33 cellular contexts compared by ENCODE assay signal in genomic region chr15:43214169-43214568, GRCh38. TPM values are rescaled to one million over a fixed set of nuclear protein-coding genes. Genes with fewer than 3 reads are reported as not detected.
"Had no signal": no experiment of that assay in that cellular context is flagged by ENCODE, and none has a peak within 500 bp of the region (broad histone marks: within the 10 kb centered on the region; RNA-seq: fewer than 3 reads in every experiment).

No MANE protein-coding gene starts in this region.

- H3K4me3 ChIP-seq: esophagus squamous epithelium, lung, prostate gland, right atrium auricular region, smooth muscle cell, testis, tibial nerve, upper lobe of left lung had no signal

- H3K4me2 ChIP-seq: smooth muscle cell had no signal

- H3K4me1 Mint-ChIP-seq: memory B cell; stimulated activated memory B cell treated with anti-CD40 and anti-IgM and Interleukin-4, amounts not matched to agents 10 μg/mL and 1 μg/mL and 100 μg/mL, for 72 hours had no signal

- H3K27ac ChIP-seq: esophagus squamous epithelium, prostate gland, right atrium auricular region, testis, tibial nerve, upper lobe of left lung had no signal

- ATAC-seq: left lobe of liver; natural killer cell; stimulated activated memory B cell treated with anti-CD40 and anti-IgM and Interleukin-4, amounts not matched to agents 10 μg/mL and 1 μg/mL and 100 μg/mL, for 72 hours; stimulated activated naive CD8-positive, alpha-beta T cell treated with anti-CD3 and anti-CD28 coated beads, Interleukin-15, Interleukin-2, amounts not matched to agents 100 U/mL and 50 U/mL, for 24 hours had no signal

- H3K36me3 Mint-ChIP-seq: memory B cell; natural killer cell; stimulated activated memory B cell treated with anti-CD40 and anti-IgM and Interleukin-4, amounts not matched to agents 10 μg/mL and 1 μg/mL and 100 μg/mL, for 72 hours had no signal

- H3K27ac Mint-ChIP-seq: dendritic cell treated with granulocyte-macrophage colony-stimulating factor and Interleukin-4, amounts not matched to agents 40 ng/mL and 50 ng/mL, for 4 days; memory B cell; natural killer cell; stimulated activated memory B cell treated with anti-CD40 and anti-IgM and Interleukin-4, amounts not matched to agents 10 μg/mL and 1 μg/mL and 100 μg/mL, for 72 hours had no signal

- FAIRE-seq: colon, endometrium, kidney, urothelium cell line had no signal

- H3K4me1 ChIP-seq: prostate gland, testis, tibial nerve, upper lobe of left lung had no signal

- H3K9me3 Mint-ChIP-seq: natural killer cell; neural crest cell; stimulated activated memory B cell treated with anti-CD40 and anti-IgM and Interleukin-4, amounts not matched to agents 10 μg/mL and 1 μg/mL and 100 μg/mL, for 72 hours had no signal

- H3K27me3 ChIP-seq: right atrium auricular region, testis, tibial nerve had no signal

- H3K9me3 ChIP-seq: esophagus squamous epithelium, prostate gland, right atrium auricular region, testis, upper lobe of left lung had no signal

- H3K4me3 Mint-ChIP-seq: dendritic cell treated with granulocyte-macrophage colony-stimulating factor and Interleukin-4, amounts not matched to agents 40 ng/mL and 50 ng/mL, for 4 days; memory B cell; natural killer cell; neural crest cell; stimulated activated memory B cell treated with anti-CD40 and anti-IgM and Interleukin-4, amounts not matched to agents 10 μg/mL and 1 μg/mL and 100 μg/mL, for 72 hours had no signal

- DNase-seq: effector CD8-positive, alpha-beta T cell; erythroblast; esophagus squamous epithelium; foreskin melanocyte; glutamatergic neuron; hypothalamus; kidney; natural killer cell; nucleus accumbens; stimulated activated CD4-positive, alpha-beta T cell treated with anti-CD3 and anti-CD28 coated beads, Interleukin-12 subunit alpha, Interleukin-12 subunit beta, amount 100 ng/mL, for 4 hours; stimulated activated CD4-positive, alpha-beta T cell treated with anti-CD3 and anti-CD28 coated beads, Interleukin-1b, Interleukin-23, amount 100 ng/mL, for 48 hours; stimulated activated CD4-positive, alpha-beta T cell treated with anti-CD3 and anti-CD28 coated beads, Interleukin-4, amount 100 ng/mL, for 1 hour; stimulated activated naive CD8-positive, alpha-beta T cell treated with anti-CD3 and anti-CD28 coated beads, Interleukin-15, Interleukin-2, amounts not matched to agents 100 U/mL and 50 U/mL, for 24 hours; testis; upper lobe of left lung had no signal

- H3K36me3 ChIP-seq: esophagus squamous epithelium, prostate gland, right atrium auricular region, tibial nerve, upper lobe of left lung had no signal

RNA-seq across cellular contexts. Expression of gene EPB42, which starts 6.6 kb away (rescaled TPM):
- total RNA-seq: esophagus squamous epithelium, kidney, natural killer cell, neural crest cell, osteocyte, smooth muscle cell had no signal
- polyA plus RNA-seq: smooth muscle cell had no signal

RNA-seq across cellular contexts. Expression of gene TGM5, which starts 52.6 kb away (rescaled TPM):
- total RNA-seq: cerebellum, kidney, left lobe of liver, liver, mononuclear cell, natural killer cell, neural crest cell, osteocyte, sciatic nerve, tibial nerve had no signal
- polyA plus RNA-seq: liver, lung had no signal
